Comparison of ENCODE assay signal across 10 cellular contexts in genomic region chr4:102390438-102390837, GRCh38. TPM values are rescaled to one million over a fixed set of nuclear protein-coding genes. Genes with fewer than 3 reads are reported as not detected.
DNase-seq lines count a peak whose midpoint lies in the region; ATAC-seq, FAIRE-seq and TF ChIP-seq lines count a peak whose summit lies in the region.
"Had no signal": no experiment of that assay in that cellular context is flagged by ENCODE, and none has a peak within 500 bp of the region (broad histone marks: within the 10 kb centered on the region; RNA-seq: fewer than 3 reads in every experiment).

No MANE protein-coding gene starts in this region.

- peaks cover 28% of the 10 kb centered on the region for H3K4me1 Mint-ChIP-seq in activated CD8-positive, alpha-beta T cell treated with anti-CD3 and anti-CD28 coated beads for 36 hours (ENCODE audit: low read depth)
- H3K4me1 Mint-ChIP-seq in stimulated activated naive CD8-positive, alpha-beta T cell treated with anti-CD3 and anti-CD28 coated beads, Interleukin-15, Interleukin-2, amounts not matched to agents 100 ng/mL and 50 ng/mL, for 24 hours (ENCODE audit: low read depth) = peaks cover 30% of the 10 kb centered on the region

- no peak overlapping the region for H2AFZ ChIP-seq in HepG2 (ENCODE audit: low read length)

- H3K4me3 ChIP-seq in right lobe of liver (no peak overlapping the region), HepG2 (replicated peaks in 1 of 3; ENCODE audit: insufficient read depth in 1 of 3, low read depth in 2 of 3, low read length in 3 of 3) (no peak overlapping the region), body of pancreas (no peak overlapping the region)

- H3K27ac ChIP-seq in right lobe of liver (no peak overlapping the region), HepG2 (ENCODE audit: extremely low read length, insufficient read depth, low read length) (no peak overlapping the region), body of pancreas (no peak overlapping the region)

- no peak overlapping the region for H3K4me2 ChIP-seq in HepG2 (ENCODE audit: low read depth, low read length)

- H3K9me3 ChIP-seq in right lobe of liver = peaks cover 0 to 2% (median 0%) of the 10 kb centered on the region in 4 donors
- H3K9me3 ChIP-seq in HepG2 (ENCODE audit: low read length) = no peaks in the 10 kb centered on the region
- H3K9me3 ChIP-seq in body of pancreas = no peaks in the 10 kb centered on the region

- BruUV-seq in HepG2 (replicated peaks; lab: Mats Ljungman, UMichigan) = no TSS peak

- TF ChIP-seq EP300 in HepG2 (IDR thresholded peaks at IDR 0.05; ENCODE audit: low read depth in 2 of 2, low read length in 2 of 2) (no peak), HepG2 (CRISPR knock-in tag; IDR thresholded peaks at IDR 0.05; ENCODE audit: borderline replicate concordance) (no peak)

- peaks cover 3% of the 10 kb centered on the region for H3K9me3 Mint-ChIP-seq in activated CD8-positive, alpha-beta T cell treated with anti-CD3 and anti-CD28 coated beads for 36 hours
- H3K9me3 Mint-ChIP-seq in stimulated activated naive CD8-positive, alpha-beta T cell treated with anti-CD3 and anti-CD28 coated beads, Interleukin-15, Interleukin-2, amounts not matched to agents 100 ng/mL and 50 ng/mL, for 24 hours = peaks cover 4% of the 10 kb centered on the region
- H3K9me3 Mint-ChIP-seq: neural crest cell had no signal

- TF ChIP-seq POLR2A in right lobe of liver (IDR thresholded peaks at IDR 0.05) (no peak), HepG2 (IDR thresholded peaks at IDR 0.05; ENCODE audit: insufficient read depth in 1 of 2, low read depth in 2 of 2, low read length in 2 of 2) (no peak), body of pancreas (IDR thresholded peaks at IDR 0.05) (no peak)

- H4K20me1 ChIP-seq in HepG2 (ENCODE audit: insufficient read depth, low read length) = no peaks in the 10 kb centered on the region

- H3K4me1 ChIP-seq in right lobe of liver (no peaks in the 10 kb centered on the region), HepG2 (ENCODE audit: insufficient read depth, low read length) (no peaks in the 10 kb centered on the region), body of pancreas (no peaks in the 10 kb centered on the region)

- TF ChIP-seq CTCF in right lobe of liver (IDR thresholded peaks at IDR 0.05) (no peak), HepG2 (CRISPR knock-in tag; IDR thresholded peaks at IDR 0.05) (no peak), body of pancreas (IDR thresholded peaks at IDR 0.05) (no peak)
- no peak for TF ChIP-seq CTCF in activated CD8-positive, alpha-beta T cell treated with anti-CD3 and anti-CD28 coated beads for 36 hours (IDR thresholded peaks at IDR 0.05)

- FAIRE-seq in HepG2 (lab: Jason Lieb, UNC) = no peak

- in situ Hi-C loops in HepG2 (cut with HindIII; ENCODE audit: extremely low pct_ligation_motif_present, low pct_unique_long_range_greater_than_20kb) = no loop called here

- H3K4me3 Mint-ChIP-seq in activated CD8-positive, alpha-beta T cell treated with anti-CD3 and anti-CD28 coated beads for 36 hours = no peak overlapping the region
- peak overlapping the region; percentile 27 for H3K4me3 Mint-ChIP-seq in stimulated activated naive CD8-positive, alpha-beta T cell treated with anti-CD3 and anti-CD28 coated beads, Interleukin-15, Interleukin-2, amounts not matched to agents 100 ng/mL and 50 ng/mL, for 24 hours
- H3K4me3 Mint-ChIP-seq: neural crest cell had no signal

- POLR2A ChIA-PET in HepG2 (lab: Yijun Ruan, JAX) = no interaction called here
- POLR2A ChIA-PET in activated CD8-positive, alpha-beta T cell treated with anti-CD3 and anti-CD28 coated beads for 36 hours (lab: Charles Lee) = no interaction called here

- H3K9ac ChIP-seq in HepG2 (ENCODE audit: insufficient read depth, low read depth, low read length) = no peak overlapping the region

- H3K27me3 ChIP-seq in right lobe of liver (no peaks in the 10 kb centered on the region), HepG2 (ENCODE audit: control insufficient read depth in 1 of 2, insufficient read depth in 2 of 2, low read length in 2 of 2) (no peaks in the 10 kb centered on the region), body of pancreas (no peaks in the 10 kb centered on the region)

- ATAC-seq in right lobe of liver (peak in 3 of 4 donors; percentile 13 to 49 (median 29)), HepG2 (no peak), HG03097 (IDR thresholded peaks at IDR 0.05; ENCODE audit: low FRiP score, unreplicated experiment) (peak; percentile 90), body of pancreas (no peak)
- ATAC-seq in activated CD8-positive, alpha-beta T cell treated with anti-CD3 and anti-CD28 coated beads for 36 hours = peak; percentile 97

- H3K36me3 ChIP-seq in right lobe of liver = no peaks in the 10 kb centered on the region
- no peaks in the 10 kb centered on the region for H3K36me3 ChIP-seq in HepG2 (replicated peaks in 1 of 2; ENCODE audit: control insufficient read depth in 1 of 2, insufficient read depth in 2 of 2, low read length in 2 of 2)
- no peaks in the 10 kb centered on the region for H3K36me3 ChIP-seq in body of pancreas (replicated peaks in 1 of 2; ENCODE audit: insufficient read depth in 1 of 2, low read depth in 2 of 2)

- DNase-seq in right lobe of liver (no peak), HepG2 (ENCODE audit: low spot score) (no peak), body of pancreas (no peak), NCI-H510A (lab: John Stamatoyannopoulos, UW) (no peak), globus pallidus (ENCODE audit: low spot score) (no peak)
- DNase-seq in activated CD8-positive, alpha-beta T cell treated with anti-CD3 and anti-CD28 coated beads for 36 hours = peak; percentile 9
- DNase-seq: DND-41 had no signal

- peaks cover 13% of the 10 kb centered on the region for H3K27me3 Mint-ChIP-seq in activated CD8-positive, alpha-beta T cell treated with anti-CD3 and anti-CD28 coated beads for 36 hours
- H3K27me3 Mint-ChIP-seq in stimulated activated naive CD8-positive, alpha-beta T cell treated with anti-CD3 and anti-CD28 coated beads, Interleukin-15, Interleukin-2, amounts not matched to agents 100 ng/mL and 50 ng/mL, for 24 hours = peaks cover 14% of the 10 kb centered on the region

- intact Hi-C loops in right lobe of liver (cut with DNase I) (no loop called here), HepG2 (cut with micrococcal nuclease; ENCODE audit: unreplicated experiment) (no loop called here), body of pancreas (cut with DNase I) (no loop called here)
- intact Hi-C loops in activated CD8-positive, alpha-beta T cell treated with anti-CD3 and anti-CD28 coated beads for 36 hours (cut with micrococcal nuclease) = loop anchor here (1.0 kb wide), 1 partner anchor 45 kb away; the partner anchor contains the start of gene SLC39A8

- 40% methylated on average over 2 of the region's 2 CpGs for WGBS in right lobe of liver (ENCODE audit: insufficient coverage, low coverage, low lambda C conversion rate, missing lambda C conversion rate)
- 5% methylated on average over 2 of the region's 2 CpGs for WGBS in HepG2 (ENCODE audit: low lambda C conversion rate)
- WGBS in body of pancreas, 2 donors = 62 to 80% methylated on average over 2 of the region's 2 CpGs

- peak overlapping the region; percentile 79 for H3K27ac Mint-ChIP-seq in activated CD8-positive, alpha-beta T cell treated with anti-CD3 and anti-CD28 coated beads for 36 hours
- peak overlapping the region; percentile 73 for H3K27ac Mint-ChIP-seq in stimulated activated naive CD8-positive, alpha-beta T cell treated with anti-CD3 and anti-CD28 coated beads, Interleukin-15, Interleukin-2, amounts not matched to agents 100 ng/mL and 50 ng/mL, for 24 hours

- CTCF ChIA-PET in HepG2 (lab: Yijun Ruan, JAX; ENCODE audit: low intra/inter-chr PET ratio, low total read pairs) = no interaction called here
- CTCF ChIA-PET in activated CD8-positive, alpha-beta T cell treated with anti-CD3 and anti-CD28 coated beads for 36 hours (lab: Charles Lee) = interaction anchor here (2.6 kb wide), 1 partner anchor 44 kb away, joined by 7 read pairs; the partner anchor contains the start of gene SLC39A8

- no peaks in the 10 kb centered on the region for H3K79me2 ChIP-seq in HepG2 (ENCODE audit: insufficient read depth, low read length)

- no peaks in the 10 kb centered on the region for H3K36me3 Mint-ChIP-seq in activated CD8-positive, alpha-beta T cell treated with anti-CD3 and anti-CD28 coated beads for 36 hours (ENCODE audit: low read depth)
- no peaks in the 10 kb centered on the region for H3K36me3 Mint-ChIP-seq in stimulated activated naive CD8-positive, alpha-beta T cell treated with anti-CD3 and anti-CD28 coated beads, Interleukin-15, Interleukin-2, amounts not matched to agents 100 ng/mL and 50 ng/mL, for 24 hours (ENCODE audit: low read depth)

- TF ChIP-seq RAD21 in HepG2 (CRISPR knock-in tag; IDR thresholded peaks at IDR 0.05) = no peak

RNA-seq across cellular contexts. Expression of gene SLC39A8, which starts 45.2 kb away (rescaled TPM):
- total RNA-seq in right lobe of liver (10 to 100 TPM; 19.4 to 24.7 (median 23.3) TPM), HepG2 (2016; rRNA removed; fragmentation: Illumina TruSeq; extraction: Trizol) (0.38 and 0.41 TPM in 2 replicates), body of pancreas (10 to 100 TPM; 35.6 to 56.0 TPM)
- total RNA-seq in HepG2 (2016; cell fraction: cytosol; rRNA removed; fragmentation: Illumina TruSeq; extraction: Trizol; ENCODE audit: low read depth) = 0.18 and 0.81 TPM in 2 replicates
- total RNA-seq in HepG2 (2016; cell fraction: insoluble cytoplasmic fraction; rRNA removed; fragmentation: Illumina TruSeq; extraction: Trizol) = 0.48 and 1.2 TPM in 2 replicates
- total RNA-seq in HepG2 (2016; cell fraction: membrane; rRNA removed; fragmentation: Illumina TruSeq; extraction: Trizol) = 0.31 and 0.40 TPM in 2 replicates
- 0.44 and 0.50 TPM in 2 replicates for total RNA-seq in HepG2 (2016; cell fraction: nucleus; rRNA removed; fragmentation: Illumina TruSeq; extraction: Trizol)
- polyA plus RNA-seq in HepG2 (2011; rRNA removed) = 0.13 and 0.22 TPM in 2 replicates
- 0.13 and 0.22 TPM in 2 replicates for polyA plus RNA-seq in HepG2 (2011; cell fraction: cytosol; rRNA removed)
- 0.03 and 0.05 TPM in 2 replicates for polyA plus RNA-seq in HepG2 (2011; cell fraction: nucleus; rRNA removed)
- 0.19 and 0.30 TPM in 2 replicates for polyA plus RNA-seq in HepG2 (2012)
- 0.03 and 0.06 TPM in 2 replicates for polyA plus RNA-seq in HepG2 (2016; cell fraction: cytosol; fragmentation: Illumina TruSeq; extraction: Trizol; ENCODE audit: low read depth)
- polyA plus RNA-seq in HepG2 (2016; cell fraction: insoluble cytoplasmic fraction; fragmentation: Illumina TruSeq; extraction: Trizol; ENCODE audit: low read depth) = 0.26 and 0.64 TPM in 2 replicates
- polyA plus RNA-seq in HepG2 (2016; cell fraction: membrane; fragmentation: Illumina TruSeq; extraction: Trizol; ENCODE audit: low read depth) = 0.09 TPM in 2 replicates
- polyA plus RNA-seq in HepG2 (2016; cell fraction: nucleus; fragmentation: Illumina TruSeq; extraction: Trizol; ENCODE audit: insufficient read depth, low read depth) = 0.37 and 0.75 TPM in 2 replicates
- 0.40 and 220 TPM in 2 replicates for polyA minus RNA-seq in HepG2 (2011; rRNA and poly(A)+ RNA removed; ENCODE audit: low replicate concordance)
- polyA minus RNA-seq in HepG2 (2011; cell fraction: cytosol; rRNA and poly(A)+ RNA removed) = 0.35 and 1.1 TPM in 2 replicates
- polyA minus RNA-seq in HepG2 (2011; cell fraction: nucleus; rRNA and poly(A)+ RNA removed) = 0.25 and 0.39 TPM in 2 replicates
- total RNA-seq in activated CD8-positive, alpha-beta T cell treated with anti-CD3 and anti-CD28 coated beads for 36 hours = 10 to 100 TPM; 60.2 to 61.6 TPM

Comparison
In these comparisons a context has a peak if more than half of its experiments do, and no peak if none do; other contexts are left out.
1. ATAC-seq: peak in right lobe of liver (3 of 4), HG03097 (single experiment) and activated CD8-positive, alpha-beta T cell treated with anti-CD3 and anti-CD28 coated beads for 36 hours (single experiment); none in HepG2 (single experiment) and body of pancreas (single experiment).
2. RNA of gene SLC39A8, which starts 45.2 kb away (total RNA-seq): 60.2 to 61.6 TPM in activated CD8-positive, alpha-beta T cell treated with anti-CD3 and anti-CD28 coated beads for 36 hours, 35.6 to 56.0 TPM in body of pancreas and 19.4 to 24.7 TPM in right lobe of liver; 0.18 to 1.2 TPM in HepG2; every median in the first group is over 4 times any median in the second.